ENCODE assay signal across 16 cellular contexts in the genomic region with DNA sequence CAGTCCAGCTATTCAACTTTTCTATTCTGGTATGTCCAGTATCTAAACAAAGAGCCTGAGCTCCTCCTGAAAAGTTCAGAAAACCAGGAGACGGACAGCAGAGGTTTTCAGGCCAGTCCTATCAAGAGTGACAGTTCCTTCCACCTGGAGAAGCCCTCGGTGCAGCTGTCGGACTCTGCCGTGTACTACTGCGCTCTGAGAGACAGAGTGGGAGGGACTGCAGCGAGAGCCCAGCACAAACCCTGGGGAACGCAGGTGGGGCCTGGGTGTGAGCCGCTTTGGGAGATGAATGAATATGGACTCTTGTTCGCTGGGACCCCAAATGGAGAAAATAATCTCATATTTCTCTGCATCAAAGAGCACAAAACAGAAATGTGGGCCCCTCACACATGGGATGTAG.
A peak's percentile ranks its signal among the peaks of the same experiment; 100 is the strongest.
DNase-seq lines count a peak whose midpoint lies in the region; ATAC-seq, FAIRE-seq and TF ChIP-seq lines count a peak whose summit lies in the region.
"Had no signal": no experiment of that assay in that cellular context is flagged by ENCODE, and none has a peak within 500 bp of the region (broad histone marks: within the 10 kb centered on the region; RNA-seq: fewer than 3 reads in every experiment).

No MANE protein-coding gene starts in this region.

- H3K36me3 ChIP-seq in CD4-positive, CD25-positive, alpha-beta regulatory T cell (ENCODE audit: control insufficient read depth, insufficient read depth, low read length): no peaks in the 10 kb centered on the region
- H3K36me3 ChIP-seq in bronchial epithelial cell (ENCODE audit: control insufficient read depth, insufficient read depth, low read length): no peaks in the 10 kb centered on the region

- intact Hi-C loops in activated CD4-positive, alpha-beta memory T cell treated with anti-CD3 and anti-CD28 coated beads for 36 hours (cut with micrococcal nuclease): loop anchor here (2.0 kb wide), 2 partner anchors 37 to 67 kb away; no protein-coding TSS in a partner anchor

- peak overlapping the region; percentile 69 for H3K4me3 ChIP-seq in CD4-positive, CD25-positive, alpha-beta regulatory T cell (ENCODE audit: low read depth, low read length)
- no peak overlapping the region for H3K4me3 ChIP-seq in bronchial epithelial cell (ENCODE audit: low read depth, low read length)
- H3K4me3 ChIP-seq: skin epidermis had no signal

- peak overlapping the region; percentile 66 to 88 (median 85) for H3K27ac Mint-ChIP-seq in CD4-positive, CD25-positive, alpha-beta regulatory T cell
- H3K27ac Mint-ChIP-seq in activated CD4-positive, alpha-beta memory T cell treated with anti-CD3 and anti-CD28 coated beads for 36 hours: peak overlapping the region; percentile 80
- H3K27ac Mint-ChIP-seq: stimulated activated naive B cell treated with anti-CD40 and anti-IgM and Interleukin-4, amounts not matched to agents 10 μg/mL and 1 μg/mL and 100 μg/mL, for 72 hours had no signal

- peaks cover 7 to 35% (median 10%) of the 10 kb centered on the region in 4 donors for H3K4me1 Mint-ChIP-seq in CD4-positive, CD25-positive, alpha-beta regulatory T cell
- H3K4me1 Mint-ChIP-seq in activated CD4-positive, alpha-beta memory T cell treated with anti-CD3 and anti-CD28 coated beads for 36 hours (ENCODE audit: low read depth): peaks cover 19% of the 10 kb centered on the region
- H3K4me1 Mint-ChIP-seq: stimulated activated naive B cell treated with anti-CD40 and anti-IgM and Interleukin-4, amounts not matched to agents 10 μg/mL and 1 μg/mL and 100 μg/mL, for 72 hours had no signal

- CTCF ChIA-PET in activated CD4-positive, alpha-beta memory T cell treated with anti-CD3 and anti-CD28 coated beads for 36 hours (lab: Charles Lee): interaction anchor here (1.0 to 2.8 kb wide), 12 partner anchors 13 to 567 kb away, joined by 3 to 14 read pairs (median 5); no protein-coding TSS in a partner anchor

- peak overlapping the region; percentile 69 for H3K27ac ChIP-seq in CD4-positive, CD25-positive, alpha-beta regulatory T cell (ENCODE audit: insufficient read depth, low read length, poor library complexity, severe bottlenecking)
- H3K27ac ChIP-seq: 22Rv1, parathyroid adenoma, skin epidermis had no signal

- no peaks in the 10 kb centered on the region for H3K4me1 ChIP-seq in CD4-positive, CD25-positive, alpha-beta regulatory T cell (ENCODE audit: control insufficient read depth, insufficient read depth, low read length, poor library complexity, severe bottlenecking)
- H3K4me1 ChIP-seq: parathyroid adenoma had no signal

- H3K27me3 Mint-ChIP-seq in CD4-positive, CD25-positive, alpha-beta regulatory T cell: no peaks in the 10 kb centered on the region
- H3K27me3 Mint-ChIP-seq in activated CD4-positive, alpha-beta memory T cell treated with anti-CD3 and anti-CD28 coated beads for 36 hours: no peaks in the 10 kb centered on the region

- no peaks in the 10 kb centered on the region for H3K9me3 ChIP-seq in CD4-positive, CD25-positive, alpha-beta regulatory T cell (ENCODE audit: control insufficient read depth in 2 of 2, low read length in 2 of 2)

- H3K27me3 ChIP-seq in CD4-positive, CD25-positive, alpha-beta regulatory T cell (ENCODE audit: control insufficient read depth, insufficient read depth, low read length): no peaks in the 10 kb centered on the region
- no peaks in the 10 kb centered on the region for H3K27me3 ChIP-seq in bronchial epithelial cell (ENCODE audit: control insufficient read depth, insufficient read depth, low read length)

- ATAC-seq in CD4-positive, CD25-positive, alpha-beta regulatory T cell (ENCODE audit: low read depth in 2 of 2): peak in 1 of 2 donors; percentile 36
- no peak for ATAC-seq in HG02763 (IDR thresholded peaks at IDR 0.05; ENCODE audit: unreplicated experiment)
- no peak for ATAC-seq in GM21526 (IDR thresholded peaks at IDR 0.05; ENCODE audit: low FRiP score, unreplicated experiment)
- ATAC-seq in GM18498 (IDR thresholded peaks at IDR 0.05; ENCODE audit: unreplicated experiment): no peak
- ATAC-seq: left ventricle myocardium superior, Panc1 had no signal

- POLR2A ChIA-PET in activated CD4-positive, alpha-beta memory T cell treated with anti-CD3 and anti-CD28 coated beads for 36 hours (lab: Charles Lee): interaction anchor here (0.7 to 1.4 kb wide), 5 partner anchors 11 to 527 kb away, joined by 3 to 6 read pairs (median 5); no protein-coding TSS in a partner anchor

- DNase-seq in NCI-H82 (lab: John Stamatoyannopoulos, UW) (peak; percentile 73), NCI-H82 treated with DMSO at 0.1 percent for 48 hours (lab: John Stamatoyannopoulos, UW; ENCODE audit: unreplicated experiment) (no peak), bronchial epithelial cell (ENCODE audit: low read depth) (no peak)
- DNase-seq in CD4-positive, CD25-positive, alpha-beta regulatory T cell: no peak
- DNase-seq in activated CD4-positive, alpha-beta memory T cell treated with anti-CD3 and anti-CD28 coated beads for 36 hours: peak; percentile 21
- DNase-seq: stimulated activated naive B cell treated with anti-CD40 and anti-IgM and Interleukin-4, amounts not matched to agents 10 μg/mL and 1 μg/mL and 100 μg/mL, for 72 hours; trophoblast cell had no signal

- no peaks in the 10 kb centered on the region for H3K36me3 Mint-ChIP-seq in CD4-positive, CD25-positive, alpha-beta regulatory T cell
- H3K36me3 Mint-ChIP-seq in activated CD4-positive, alpha-beta memory T cell treated with anti-CD3 and anti-CD28 coated beads for 36 hours: peaks cover 2% of the 10 kb centered on the region
- H3K36me3 Mint-ChIP-seq: stimulated activated naive B cell treated with anti-CD40 and anti-IgM and Interleukin-4, amounts not matched to agents 10 μg/mL and 1 μg/mL and 100 μg/mL, for 72 hours had no signal

- FAIRE-seq in bronchial epithelial cell (lab: Jason Lieb, UNC): peak; percentile 18
- FAIRE-seq: GM18507 had no signal

- no peaks in the 10 kb centered on the region for H3K9me3 Mint-ChIP-seq in CD4-positive, CD25-positive, alpha-beta regulatory T cell
- H3K9me3 Mint-ChIP-seq in activated CD4-positive, alpha-beta memory T cell treated with anti-CD3 and anti-CD28 coated beads for 36 hours: no peaks in the 10 kb centered on the region
- H3K9me3 Mint-ChIP-seq: stimulated activated naive B cell treated with anti-CD40 and anti-IgM and Interleukin-4, amounts not matched to agents 10 μg/mL and 1 μg/mL and 100 μg/mL, for 72 hours had no signal

- no peak for TF ChIP-seq CTCF in bronchial epithelial cell (IDR thresholded peaks at IDR 0.05; ENCODE audit: insufficient read depth, low read length, severe bottlenecking)

- peak overlapping the region; percentile 68 to 85 (median 78) for H3K4me3 Mint-ChIP-seq in CD4-positive, CD25-positive, alpha-beta regulatory T cell
- peak overlapping the region; percentile 71 for H3K4me3 Mint-ChIP-seq in activated CD4-positive, alpha-beta memory T cell treated with anti-CD3 and anti-CD28 coated beads for 36 hours
- H3K4me3 Mint-ChIP-seq: stimulated activated naive B cell treated with anti-CD40 and anti-IgM and Interleukin-4, amounts not matched to agents 10 μg/mL and 1 μg/mL and 100 μg/mL, for 72 hours had no signal

Comparison
In these comparisons a context has a peak if more than half of its experiments do, and no peak if none do; other contexts are left out.
1. DNase-seq: peak in NCI-H82 (single experiment) and activated CD4-positive, alpha-beta memory T cell treated with anti-CD3 and anti-CD28 coated beads for 36 hours (single experiment); none in NCI-H82 treated with DMSO at 0.1 percent for 48 hours (single experiment), CD4-positive, CD25-positive, alpha-beta regulatory T cell (0 of 3) and bronchial epithelial cell (single experiment).